In genomic region chr17:61441507-61441906, GRCh38 we compare ENCODE assay signal across 2 cellular contexts.
TF ChIP-seq lines count a peak whose summit lies in the region.

No MANE protein-coding gene starts in this region.

TF ChIP-seq in GM12878, 131 proteins besides CTCF, POLR2A, EP300 and RAD21:
- TF ChIP-seq NFXL1 (IDR thresholded peaks at IDR 0.05; ENCODE audit: borderline replicate concordance) = peak; percentile 60; the same call in 1 of the 2 replicates
TF ChIP-seq in GM12878: peak in this region for 1; not testable (repeated sequence) for 130.

TF ChIP-seq in K562, 482 proteins besides CTCF, POLR2A, EP300 and RAD21:
- TF ChIP-seq EWSR1 (IDR thresholded peaks at IDR 0.05; ENCODE audit: borderline replicate concordance, low read depth, partially characterized antibody) (peak; percentile 53), ZBTB11 (CRISPR knock-in tag; IDR thresholded peaks at IDR 0.05) (peak in 1 of 3 experiments; percentile 95; a peak in 2 of 6 replicates)
